19 cellular contexts compared by ENCODE assay signal in genomic region chr10:126924180-126924914, GRCh38. TPM values are rescaled to one million over a fixed set of nuclear protein-coding genes. Genes with fewer than 3 reads are reported as not detected.
DNase-seq lines count a peak whose midpoint lies in the region; ATAC-seq and TF ChIP-seq lines count a peak whose summit lies in the region.
"Had no signal": no experiment of that assay in that cellular context is flagged by ENCODE, and none has a peak within 500 bp of the region (broad histone marks: within the 10 kb centered on the region; RNA-seq: fewer than 3 reads in every experiment).

No MANE protein-coding gene starts in this region.

- H3K79me2 ChIP-seq in neural progenitor cell (ENCODE audit: low read depth), result peaks cover 86% of the 10 kb centered on the region

- H3K27me3 ChIP-seq in neural progenitor cell (no peaks in the 10 kb centered on the region), WERI-Rb-1 (ENCODE audit: insufficient read depth, low read depth, severe bottlenecking) (no peaks in the 10 kb centered on the region)
- H3K27me3 ChIP-seq: BE2C, SJSA1 had no signal

- H3K4me1 Mint-ChIP-seq in chondrocyte (ENCODE audit: low read depth) (peaks cover 32% of the 10 kb centered on the region), neural progenitor cell (peaks cover 12% of the 10 kb centered on the region), T-helper 17 cell (no peaks in the 10 kb centered on the region)
- H3K4me1 Mint-ChIP-seq: CD4-positive, alpha-beta memory T cell had no signal

- TF ChIP-seq CTCF in HEK293 (tag by site-specific recombination; IDR thresholded peaks at IDR 0.05) (no peak), chondrocyte (IDR thresholded peaks at IDR 0.05) (no peak), neural progenitor cell (IDR thresholded peaks at IDR 0.05) (no peak), WERI-Rb-1 (IDR thresholded peaks at IDR 0.05; ENCODE audit: low read depth, low read length) (no peak)

- H3K9me3 ChIP-seq in HEK293 (ENCODE audit: control insufficient read depth, insufficient read depth, low read depth, low read length) (no peaks in the 10 kb centered on the region), neural progenitor cell (ENCODE audit: low read depth) (no peaks in the 10 kb centered on the region), WERI-Rb-1 (ENCODE audit: severe bottlenecking) (no peaks in the 10 kb centered on the region), T-helper 17 cell (ENCODE audit: control insufficient read depth, low read length, poor library complexity, severe bottlenecking) (no peaks in the 10 kb centered on the region)
- H3K9me3 ChIP-seq: BE2C, SJSA1 had no signal

- H3F3A ChIP-seq in neural progenitor cell (ENCODE audit: low read depth), result no peaks in the 10 kb centered on the region

- H3K4me2 ChIP-seq in neural progenitor cell, result no peak overlapping the region

- H4K20me1 ChIP-seq in neural progenitor cell (ENCODE audit: low read depth), result peaks cover 16% of the 10 kb centered on the region

- H2AFZ ChIP-seq in neural progenitor cell (replicated peaks), result no peak overlapping the region

- POLR2A ChIA-PET in HEK293 (lab: Yijun Ruan, JAX), result no interaction called here

- no peak overlapping the region for H3K4me3 Mint-ChIP-seq in chondrocyte (ENCODE audit: unreplicated experiment)
- H3K4me3 Mint-ChIP-seq in neural progenitor cell, result no peak overlapping the region
- no peak overlapping the region for H3K4me3 Mint-ChIP-seq in T-helper 17 cell
- H3K4me3 Mint-ChIP-seq: CD4-positive, alpha-beta memory T cell; IgD-negative memory B cell had no signal

- CTCF ChIA-PET in HEK293 (lab: Yijun Ruan, JAX), result no interaction called here

- H3K4me1 ChIP-seq in HEK293 (ENCODE audit: control insufficient read depth, insufficient read depth, low read length) (peaks cover 5% of the 10 kb centered on the region; the same call in 1 of the 2 replicates), neural progenitor cell (peaks cover 15% of the 10 kb centered on the region)
- H3K4me1 ChIP-seq: BE2C had no signal

- H3K36me3 Mint-ChIP-seq in chondrocyte (ENCODE audit: low read depth), result peaks cover 13% of the 10 kb centered on the region
- H3K36me3 Mint-ChIP-seq in neural progenitor cell, result peaks cover 28% of the 10 kb centered on the region
- H3K36me3 Mint-ChIP-seq in T-helper 17 cell (ENCODE audit: low read depth), result no peaks in the 10 kb centered on the region
- H3K36me3 Mint-ChIP-seq: CD4-positive, alpha-beta memory T cell; IgD-negative memory B cell had no signal

- peak overlapping the region; percentile 46 for H3K27ac Mint-ChIP-seq in chondrocyte (ENCODE audit: unreplicated experiment)
- H3K27ac Mint-ChIP-seq in neural progenitor cell, result peak overlapping the region; percentile 83
- H3K27ac Mint-ChIP-seq in T-helper 17 cell, result no peak overlapping the region
- H3K27ac Mint-ChIP-seq: CD4-positive, alpha-beta memory T cell; IgD-negative memory B cell had no signal

- DNase-seq in DMS53 treated with DMSO at 0.1 percent for 48 hours (lab: John Stamatoyannopoulos, UW; ENCODE audit: unreplicated experiment), result peak; percentile 4
- no peak for DNase-seq in chondrocyte (ENCODE audit: low spot score)
- no peak for DNase-seq in neural progenitor cell (ENCODE audit: low spot score)
- DNase-seq in superior temporal gyrus (ENCODE audit: extremely low spot score), result no peak
- DNase-seq in WERI-Rb-1, result no peak
- no peak for DNase-seq in T-helper 17 cell
- DNase-seq: BE2C; Calu3; CD4-positive, alpha-beta memory T cell; DND-41; NCI-H1105; NCI-H1694; NCI-H2107; NCI-H2227 treated with DMSO at 0.1 percent for 48 hours; NCI-H526 had no signal

- H3K4me3 ChIP-seq in HEK293 (ENCODE audit: low read depth, low read length) (no peak overlapping the region), neural progenitor cell (no peak overlapping the region), WERI-Rb-1 (ENCODE audit: low read depth, low read length) (no peak overlapping the region)
- H3K4me3 ChIP-seq: SJSA1 had no signal

- ATAC-seq in GM21529 (IDR thresholded peaks at IDR 0.05; ENCODE audit: unreplicated experiment), result no peak
- no peak for ATAC-seq in T-helper 17 cell

- no peak overlapping the region for H3K9ac ChIP-seq in neural progenitor cell

- H3K27ac ChIP-seq in HEK293 (ENCODE audit: extremely low read depth, low read depth, low read length) (no peak overlapping the region), neural progenitor cell (no peak overlapping the region), WERI-Rb-1 (no peak overlapping the region)
- H3K27ac ChIP-seq: SJSA1 had no signal

- H3K27me3 Mint-ChIP-seq in chondrocyte (ENCODE audit: low read depth), result no peaks in the 10 kb centered on the region
- peaks cover 3% of the 10 kb centered on the region for H3K27me3 Mint-ChIP-seq in neural progenitor cell (ENCODE audit: insufficient read depth, low read depth)
- H3K27me3 Mint-ChIP-seq in T-helper 17 cell, result no peaks in the 10 kb centered on the region
- H3K27me3 Mint-ChIP-seq: CD4-positive, alpha-beta memory T cell had no signal

- H3K36me3 ChIP-seq in HEK293 (ENCODE audit: control insufficient read depth in 2 of 2, insufficient read depth in 1 of 2, low read length in 2 of 2) (peaks cover 5 to 17% of the 10 kb centered on the region in 2 experiments; a peak in 2 of 3 replicates), neural progenitor cell (no peaks in the 10 kb centered on the region), WERI-Rb-1 (no peaks in the 10 kb centered on the region)
- H3K36me3 ChIP-seq: BE2C had no signal

- H3K9me3 Mint-ChIP-seq in chondrocyte (ENCODE audit: low read depth) (no peaks in the 10 kb centered on the region), neural progenitor cell (no peaks in the 10 kb centered on the region)

TF ChIP-seq in HEK293, 187 proteins besides CTCF, POLR2A, EP300 and RAD21:
- TF ChIP-seq YY1 (tag by site-specific recombination; IDR thresholded peaks at IDR 0.05) (no peak), HOXA7 (CRISPR knock-in tag; IDR thresholded peaks at IDR 0.05; ENCODE audit: borderline replicate concordance) (no peak), TCF7L2 (IDR thresholded peaks at IDR 0.05; ENCODE audit: borderline replicate concordance, low read depth, low read length) (peak; percentile 56; the same call in 1 of the 2 replicates), SETDB1 (IDR thresholded peaks at IDR 0.05; ENCODE audit: insufficient read length, low read length) (peak; percentile 12)

RNA-seq across cellular contexts. Expression of gene DOCK1, which starts 19.1 kb away (rescaled TPM):
- total RNA-seq in chondrocyte (53.1 to 57.8 TPM (median 57.1 TPM) in 3 replicates), neural progenitor cell (ENCODE audit: low replicate concordance) (67.0 and 72.6 TPM in 2 replicates), T-helper 17 cell (under 1 TPM in 1 of 2 donors, not detected in 1; 0.76 TPM)

Comparison
In these comparisons a context has a peak if more than half of its experiments do, and no peak if none do; other contexts are left out.
1. RNA of gene DOCK1, which starts 19.1 kb away (total RNA-seq): 67.0 to 72.6 TPM in neural progenitor cell and 53.1 to 57.8 TPM in chondrocyte; 0.76 TPM in T-helper 17 cell; every median in the first group is over 10 times any median in the second.